16 cellular contexts compared by ENCODE assay signal in genomic region chr4:8371251-8371995, GRCh38.
"Had no signal": no experiment of that assay in that cellular context is flagged by ENCODE, and none has a peak within 500 bp of the region (broad histone marks: within the 10 kb centered on the region; RNA-seq: fewer than 3 reads in every experiment).

No MANE protein-coding gene starts in this region.

- H3K9me3 ChIP-seq: adrenal gland, spleen, stomach, thoracic aorta had no signal

- ATAC-seq: activated CD8-positive, alpha-beta T cell treated with anti-CD3 and anti-CD28 coated beads, Interleukin-2, amount 10 ng/mL, durations not matched to agents 7 days and 5 days; esophagus mucosa; WTC11 had no signal

- H3K27me3 Mint-ChIP-seq: activated naive CD4-positive, alpha-beta T cell treated with anti-CD3 and anti-CD28 coated beads, Interleukin-2, amount 50 U/mL, for 24 hours; naive B cell had no signal

- H3K4me1 ChIP-seq: adrenal gland, spleen, stomach had no signal

- H3K36me3 ChIP-seq: adrenal gland had no signal

- DNase-seq: activated CD4-positive, alpha-beta T cell treated with anti-CD3 and anti-CD28 coated beads for 4 hours; activated CD8-positive, alpha-beta memory T cell treated with anti-CD3 and anti-CD28 coated beads, Interleukin-2, amount 50 U/mL, for 4 hours; activated CD8-positive, alpha-beta T cell treated with anti-CD3 and anti-CD28 coated beads, Interleukin-2, amount 10 ng/mL, durations not matched to agents 7 days and 5 days; activated effector memory CD4-positive, alpha-beta T cell treated with anti-CD3 and anti-CD28 coated beads, Interleukin-2, amount 50 U/mL, for 16 hours; activated T-cell treated with anti-CD3 and anti-CD28 coated beads, Interleukin-2, amount 50 U/mL, for 48 hours; adrenal gland; central memory CD4-positive, alpha-beta T cell; naive B cell; spleen; stomach; T-helper 2 cell had no signal

- H3K4me1 Mint-ChIP-seq: activated naive CD4-positive, alpha-beta T cell treated with anti-CD3 and anti-CD28 coated beads, Interleukin-2, amount 50 U/mL, for 24 hours; WTC11 had no signal

- H3K27ac Mint-ChIP-seq: activated CD8-positive, alpha-beta T cell treated with anti-CD3 and anti-CD28 coated beads, Interleukin-2, amount 10 ng/mL, durations not matched to agents 7 days and 5 days; activated naive CD4-positive, alpha-beta T cell treated with anti-CD3 and anti-CD28 coated beads, Interleukin-2, amount 50 U/mL, for 24 hours; naive B cell; WTC11 had no signal

- H3K9me3 Mint-ChIP-seq: activated naive CD4-positive, alpha-beta T cell treated with anti-CD3 and anti-CD28 coated beads, Interleukin-2, amount 50 U/mL, for 24 hours; naive B cell; WTC11 had no signal

- H3K4me3 Mint-ChIP-seq: activated CD8-positive, alpha-beta T cell treated with anti-CD3 and anti-CD28 coated beads, Interleukin-2, amount 10 ng/mL, durations not matched to agents 7 days and 5 days; activated naive CD4-positive, alpha-beta T cell treated with anti-CD3 and anti-CD28 coated beads, Interleukin-2, amount 50 U/mL, for 24 hours; naive B cell; WTC11 had no signal

- H3K27ac ChIP-seq: adrenal gland, coronary artery, spleen, stomach, thoracic aorta had no signal

- H3K36me3 Mint-ChIP-seq: WTC11 had no signal

- H3K27me3 ChIP-seq: adrenal gland, spleen, stomach had no signal

- H3K4me3 ChIP-seq: adrenal gland, coronary artery, spleen, stomach, thoracic aorta had no signal
